Comparison of ENCODE assay signal across 8 cellular contexts in genomic region chr9:34612788-34613390, GRCh38. TPM values are rescaled to one million over a fixed set of nuclear protein-coding genes. Genes with fewer than 3 reads are reported as not detected.
A peak's percentile ranks its signal among the peaks of the same experiment; 100 is the strongest.
DNase-seq lines count a peak whose midpoint lies in the region; ATAC-seq and TF ChIP-seq lines count a peak whose summit lies in the region.

No MANE protein-coding gene starts in this region.

- H3K4me3 Mint-ChIP-seq in Caco-2 (ENCODE audit: unreplicated experiment): peak overlapping the region; percentile 86

- no peaks in the 10 kb centered on the region for H3K27me3 Mint-ChIP-seq in Caco-2 (ENCODE audit: insufficient read depth, unreplicated experiment)

- H3K36me3 ChIP-seq in Caco-2 (ENCODE audit: control insufficient read depth, insufficient read depth, low read length): peaks cover 2% of the 10 kb centered on the region; the same call in 1 of the 2 replicates
- H3K36me3 ChIP-seq in colonic mucosa: peaks cover 14% of the 10 kb centered on the region

- H3K9me3 ChIP-seq in Caco-2 (no peaks in the 10 kb centered on the region), colonic mucosa (no peaks in the 10 kb centered on the region)

- no peaks in the 10 kb centered on the region for H3K4me1 Mint-ChIP-seq in Caco-2 (ENCODE audit: low read depth, unreplicated experiment)

- DNase-seq in Caco-2 (peak; percentile 80 to 84), HFF-Myc (ENCODE audit: extremely low read depth, low read depth) (peak; percentile 63), NCI-H345 (lab: John Stamatoyannopoulos, UW) (peak; percentile 82), colonic mucosa (peak; percentile 90), left kidney (ENCODE audit: low read depth, low spot score) (peak; percentile 93)
- DNase-seq in activated CD4-positive, alpha-beta T cell treated with anti-CD3 and anti-CD28 coated beads for 1 hour: peak; percentile 48
- peak; percentile 34 to 44 for DNase-seq in stimulated activated CD4-positive, alpha-beta T cell treated with anti-CD3 and anti-CD28 coated beads, Interleukin-1b, Interleukin-23, amount 100 ng/mL, for 1 hour (ENCODE audit: low read depth in 2 of 2)

- H3K36me3 Mint-ChIP-seq in Caco-2 (ENCODE audit: insufficient read depth, unreplicated experiment): peaks cover 14% of the 10 kb centered on the region

- H3K27me3 ChIP-seq in Caco-2 (replicated peaks; ENCODE audit: control insufficient read depth, insufficient read depth, low read length): no peaks in the 10 kb centered on the region
- H3K27me3 ChIP-seq in colonic mucosa: no peaks in the 10 kb centered on the region

- H3K4me1 ChIP-seq in Caco-2 (no peaks in the 10 kb centered on the region), colonic mucosa (no peaks in the 10 kb centered on the region)

- CTCF ChIA-PET in Caco-2 (lab: Charles Lee): interaction anchor here (2.4 kb wide), 1 partner anchor 21 kb away, joined by 8 read pairs; no protein-coding TSS in a partner anchor

- TF ChIP-seq CTCF in Caco-2 (IDR thresholded peaks at IDR 0.05; ENCODE audit: insufficient read depth in 1 of 2, low read depth in 1 of 2, low read length in 1 of 2, severe bottlenecking in 1 of 2, unreplicated experiment in 1 of 2) (peak; percentile 72 to 87), HFF-Myc (IDR thresholded peaks at IDR 0.05; ENCODE audit: low read depth, low read length, missing control alignments) (peak; percentile 92), colonic mucosa (IDR thresholded peaks at IDR 0.05) (peak; percentile 89)

- no peak for ATAC-seq in GM19455 (IDR thresholded peaks at IDR 0.05; ENCODE audit: unreplicated experiment)

- H3K9ac ChIP-seq in colonic mucosa (ENCODE audit: low read depth in 2 of 2, low read length in 2 of 2): peak overlapping the region; percentile 46 to 84

- no peaks in the 10 kb centered on the region for H3K9me3 Mint-ChIP-seq in Caco-2 (ENCODE audit: unreplicated experiment)

- POLR2A ChIA-PET in Caco-2 (lab: Charles Lee): no interaction called here

- no TSS peak for BruUV-seq in Caco-2 (replicated peaks; lab: Mats Ljungman, UMichigan)

- H3K4me3 ChIP-seq in Caco-2 (ENCODE audit: low read depth, low read length) (peak overlapping the region; percentile 92), HFF-Myc (replicated peaks; ENCODE audit: low read depth, low read length) (peak overlapping the region; percentile 96), colonic mucosa (peak overlapping the region; percentile 60)

- H3K27ac ChIP-seq in colonic mucosa: peak overlapping the region; percentile 73

- H3K27ac Mint-ChIP-seq in Caco-2 (ENCODE audit: unreplicated experiment): peak overlapping the region; percentile 91

- intact Hi-C loops in Caco-2 (cut with micrococcal nuclease; ENCODE audit: unreplicated experiment) (loop anchor here (1.0 to 5.0 kb wide), 3 partner anchors 7 to 89 kb away; partner anchors contain the start of gene DCTN3), colonic mucosa (cut with DNase I) (no loop called here)

RNA-seq across cellular contexts. Expression of gene RPP25L, which starts 1.0 kb away (rescaled TPM):
- total RNA-seq in Caco-2 (2022) (26.2 and 27.4 TPM in 2 replicates), colonic mucosa (10 to 100 TPM; 37.0 to 54.4 TPM)

RNA-seq across cellular contexts. Expression of gene DCTN3, which starts 7.4 kb away (rescaled TPM):
- total RNA-seq in Caco-2 (2022) (66.1 and 70.0 TPM in 2 replicates), colonic mucosa (10 to 100 TPM; 65.2 to 76.3 TPM)

RNA-seq across cellular contexts. Expression of gene ARID3C, which starts 16.0 kb away (rescaled TPM):
- total RNA-seq in Caco-2 (2022): not detected in 2 replicates
- total RNA-seq in colonic mucosa: not detected

RNA-seq across cellular contexts. Expression of gene CNTFR, which starts 23.4 kb away (rescaled TPM):
- total RNA-seq in Caco-2 (2022) (0.26 and 0.39 TPM in 2 replicates), colonic mucosa (1 to 10 TPM; 1.8 to 1.9 TPM)

RNA-seq across cellular contexts. Expression of gene SIGMAR1, which starts 24.7 kb away (rescaled TPM):
- total RNA-seq in Caco-2 (2022): 102 and 103 TPM in 2 replicates
- 100 to 1,000 TPM in 1 of 2 donors, 10 to 100 TPM in 1; 49.6 to 114 TPM for total RNA-seq in colonic mucosa

Comparison
In these comparisons a context has a peak if more than half of its experiments do, and no peak if none do; other contexts are left out.
1. DNase-seq: peak in every context shown above with its lines; median percentile 93 in left kidney; 90 in colonic mucosa; 82 in Caco-2; 82 in NCI-H345; 63 in HFF-Myc; 48 in activated CD4-positive, alpha-beta T cell treated with anti-CD3 and anti-CD28 coated beads for 1 hour; 39 in stimulated activated CD4-positive, alpha-beta T cell treated with anti-CD3 and anti-CD28 coated beads, Interleukin-1b, Interleukin-23, amount 100 ng/mL, for 1 hour.